In the genomic region with DNA sequence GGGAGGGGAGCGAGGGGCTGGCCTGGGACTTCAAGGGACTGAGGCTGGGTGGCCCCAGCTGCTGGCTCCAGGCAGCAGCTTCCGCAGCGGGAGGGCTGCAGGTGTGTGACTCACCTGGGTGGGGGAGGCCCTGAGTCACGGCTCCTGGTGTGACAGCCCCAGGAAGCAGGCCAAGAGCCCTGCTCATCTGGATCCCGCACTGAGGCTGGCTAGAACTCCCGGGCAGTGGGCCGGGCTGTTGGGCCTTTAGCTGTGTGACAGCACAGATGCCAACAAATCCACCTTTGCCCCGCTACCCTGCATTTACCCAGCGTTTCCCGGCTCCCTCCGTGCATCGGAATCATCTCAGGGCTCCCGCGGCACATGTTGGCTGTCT, we compare ENCODE assay signal across 14 cellular contexts.
DNase-seq lines count a peak whose midpoint lies in the region; ATAC-seq, FAIRE-seq and TF ChIP-seq lines count a peak whose summit lies in the region.
"Had no signal": no experiment of that assay in that cellular context is flagged by ENCODE, and none has a peak within 500 bp of the region (broad histone marks: within the 10 kb centered on the region; RNA-seq: fewer than 3 reads in every experiment).

No MANE protein-coding gene starts in this region.

- H2BK120ac ChIP-seq in H1 (replicated peaks; ENCODE audit: low read depth, low read length) = no peak overlapping the region

- H3K23ac ChIP-seq in H1 (ENCODE audit: insufficient read length) = no peak overlapping the region

- no peak for FAIRE-seq in H1 (lab: Jason Lieb, UNC)
- FAIRE-seq in small intestine (lab: Jason Lieb, UNC) = no peak

- H2AK5ac ChIP-seq in H1 (ENCODE audit: low read depth, low read length) = no peak overlapping the region

- H2BK20ac ChIP-seq in H1 (ENCODE audit: low read length) = no peak overlapping the region

- H2AFZ ChIP-seq in HCT116 (ENCODE audit: low read depth, low read length, poor library complexity, severe bottlenecking) = no peak overlapping the region
- H2AFZ ChIP-seq in H1 (ENCODE audit: low read length) = no peak overlapping the region

- no TSS peak for BruUV-seq in HCT116 (replicated peaks; lab: Mats Ljungman, UMichigan)

- peak overlapping the region; percentile 25 for H3K9ac ChIP-seq in HCT116 (ENCODE audit: low read length)
- H3K9ac ChIP-seq in H1 (replicated peaks in 1 of 4; ENCODE audit: extremely low read depth in 1 of 4, low read depth in 3 of 4, low read length in 3 of 4) = no peak overlapping the region

- intact Hi-C loops in HCT116 (cut with micrococcal nuclease) = loop anchor here (2.0 kb wide), 1 partner anchor 144 kb away; no protein-coding TSS in a partner anchor

- peak overlapping the region; percentile 2 to 44; a peak in 3 of 4 replicates for H3K4me3 ChIP-seq in HCT116 (replicated peaks in 1 of 2; ENCODE audit: low read depth in 1 of 2, low read length in 2 of 2)
- H3K4me3 ChIP-seq in H1 (ENCODE audit: extremely low read depth in 1 of 4, insufficient read depth in 2 of 4, low read depth in 3 of 4, low read length in 4 of 4) = no peak overlapping the region
- H3K4me3 ChIP-seq in small intestine (ENCODE audit: low read depth in 1 of 2, low read length in 2 of 2) = no peak overlapping the region
- H3K4me3 ChIP-seq: gastrocnemius medialis had no signal

- H3K9me3 ChIP-seq in HCT116 (ENCODE audit: control insufficient read depth in 1 of 2, insufficient read depth in 1 of 2, low read depth in 1 of 2, low read length in 2 of 2) (no peaks in the 10 kb centered on the region), H1 (ENCODE audit: insufficient read depth in 2 of 2, low read depth in 1 of 2, low read length in 1 of 2) (no peaks in the 10 kb centered on the region), small intestine (ENCODE audit: control insufficient read depth, low read depth) (no peaks in the 10 kb centered on the region)
- H3K9me3 ChIP-seq: gastrocnemius medialis had no signal

- DNase-seq in HCT116 (ENCODE audit: low read depth, low spot score) (peak; percentile 83), NCI-H345 (lab: John Stamatoyannopoulos, UW) (peak; percentile 90), H1 (ENCODE audit: low read depth in 1 of 2, low spot score in 2 of 2) (no peak), small intestine (peak; percentile 58), dermis blood vessel endothelial cell (no peak)
- no peak for DNase-seq in stimulated activated CD4-positive, alpha-beta T cell treated with anti-CD3 and anti-CD28 coated beads, Interleukin-12 subunit alpha, Interleukin-12 subunit beta, amount 100 ng/mL, for 4 hours
- DNase-seq in effector memory CD8-positive, alpha-beta T cell = no peak
- DNase-seq: activated CD4-positive, alpha-beta memory T cell treated with anti-CD3 and anti-CD28 coated beads for 36 hours; gastrocnemius medialis; Karpas-422; NCI-H526; stimulated activated naive CD8-positive, alpha-beta T cell treated with anti-CD3 and anti-CD28 coated beads, Interleukin-15, amount 100 ng/mL, for 72 hours had no signal

- H4K91ac ChIP-seq in H1 (replicated peaks; ENCODE audit: insufficient read length, low read length) = peak overlapping the region; percentile 20

- CTCF ChIA-PET in HCT116 (lab: Charles Lee) = interaction anchor here (0.9 to 2.6 kb wide), 8 partner anchors 11 to 466 kb away, joined by 3 to 46 read pairs (median 4); no protein-coding TSS in a partner anchor
- CTCF ChIA-PET in H1 (lab: Charles Lee; ENCODE audit: partially characterized antibody) = interaction anchor here (1.2 to 13.4 kb wide), 5 partner anchors 12 to 295 kb away, joined by 3 to 216 read pairs (median 109); no protein-coding TSS in a partner anchor

- 0 out of 2 replicates have a peak overlapping the region, but pooled peaks have one; percentile 67 for H2BK15ac ChIP-seq in H1 (ENCODE audit: low read length)

- no peaks in the 10 kb centered on the region for H3K36me3 ChIP-seq in HCT116 (ENCODE audit: control insufficient read depth in 1 of 2, insufficient read depth in 2 of 2, low read length in 2 of 2)
- no peaks in the 10 kb centered on the region for H3K36me3 ChIP-seq in H1 (ENCODE audit: control insufficient read depth in 2 of 4, insufficient read depth in 4 of 4, low read length in 3 of 4)
- no peaks in the 10 kb centered on the region for H3K36me3 ChIP-seq in small intestine (ENCODE audit: control insufficient read depth in 2 of 2, insufficient read depth in 2 of 2, low read length in 2 of 2)
- H3K36me3 ChIP-seq: gastrocnemius medialis had no signal

- H3K4me1 Mint-ChIP-seq in effector memory CD8-positive, alpha-beta T cell (ENCODE audit: low read depth in 2 of 2) = peaks cover 0 to 1% of the 10 kb centered on the region in 2 donors
- H3K4me1 Mint-ChIP-seq: stimulated activated naive CD8-positive, alpha-beta T cell treated with anti-CD3 and anti-CD28 coated beads, Interleukin-15, amount 100 ng/mL, for 72 hours had no signal

- no peaks in the 10 kb centered on the region for H3K23me2 ChIP-seq in H1 (ENCODE audit: low read depth, low read length)

- TF ChIP-seq CTCF in HCT116 (IDR thresholded peaks at IDR 0.05 in 2 of 3, conservative IDR thresholded peaks at IDR 0.05 in 1 of 3; ENCODE audit: borderline replicate concordance in 1 of 3, insufficient read depth in 1 of 3, low read depth in 2 of 3, low read length in 2 of 3) (no peak), H1 (IDR thresholded peaks at IDR 0.05; ENCODE audit: control extremely low read depth in 1 of 3, insufficient read depth in 1 of 3, low read depth in 1 of 3, low read length in 3 of 3) (no peak)

- H2BK12ac ChIP-seq in H1 (ENCODE audit: low read depth, low read length) = no peak overlapping the region

- H3K36me3 Mint-ChIP-seq in effector memory CD8-positive, alpha-beta T cell (ENCODE audit: insufficient read depth) = peaks cover 6% of the 10 kb centered on the region
- H3K36me3 Mint-ChIP-seq: activated CD4-positive, alpha-beta memory T cell treated with anti-CD3 and anti-CD28 coated beads for 36 hours; activated naive CD4-positive, alpha-beta T cell treated with anti-CD3 and anti-CD28 coated beads, Interleukin-2, amount 50 U/mL, for 72 hours had no signal

- H2BK5ac ChIP-seq in H1 (ENCODE audit: low read depth, low read length) = no peak overlapping the region

- no peaks in the 10 kb centered on the region for H3K9me3 Mint-ChIP-seq in effector memory CD8-positive, alpha-beta T cell
- H3K9me3 Mint-ChIP-seq: activated CD4-positive, alpha-beta memory T cell treated with anti-CD3 and anti-CD28 coated beads for 36 hours; activated naive CD4-positive, alpha-beta T cell treated with anti-CD3 and anti-CD28 coated beads, Interleukin-2, amount 50 U/mL, for 72 hours; stimulated activated naive CD8-positive, alpha-beta T cell treated with anti-CD3 and anti-CD28 coated beads, Interleukin-15, amount 100 ng/mL, for 72 hours had no signal

- H3K4me2 ChIP-seq in HCT116 (ENCODE audit: low read length) = peak overlapping the region; percentile 57
- no peak overlapping the region for H3K4me2 ChIP-seq in H1 (ENCODE audit: insufficient read depth in 1 of 2, low read depth in 2 of 2, low read length in 2 of 2)

- no peak overlapping the region; the same call in 1 of the 2 replicates for H3K18ac ChIP-seq in H1 (ENCODE audit: extremely low read depth, low read length)

- peaks cover 51 to 75% of the 10 kb centered on the region in 2 experiments for H3K4me1 ChIP-seq in HCT116 (ENCODE audit: control insufficient read depth in 1 of 2, insufficient read depth in 2 of 2, low read length in 2 of 2)
- peaks cover 0 to 5% (median 0%) of the 10 kb centered on the region in 4 experiments; a peak in 2 of 7 replicates for H3K4me1 ChIP-seq in H1 (replicated peaks in 1 of 4; ENCODE audit: control insufficient read depth in 3 of 4, insufficient read depth in 4 of 4, low read length in 3 of 4)
- H3K4me1 ChIP-seq in small intestine (ENCODE audit: control insufficient read depth in 2 of 2, insufficient read depth in 1 of 2, low read depth in 1 of 2, low read length in 1 of 2) = no peaks in the 10 kb centered on the region

- H3K9me2 ChIP-seq in HCT116 (ENCODE audit: insufficient read depth) = no peaks in the 10 kb centered on the region

- H3K27ac ChIP-seq in HCT116 (ENCODE audit: low read depth, low read length) = peak overlapping the region; percentile 72
- no peak overlapping the region for H3K27ac ChIP-seq in H1 (ENCODE audit: low read depth, low read length)
- H3K27ac ChIP-seq in small intestine (ENCODE audit: low read depth in 1 of 2, low read length in 1 of 2) = no peak overlapping the region
- H3K27ac ChIP-seq: gastrocnemius medialis had no signal

- H3K56ac ChIP-seq in H1 (replicated peaks; ENCODE audit: insufficient read length, low read depth, low read length) = no peak overlapping the region

- no peak for TF ChIP-seq EP300 in H1 (IDR thresholded peaks at IDR 0.05; ENCODE audit: borderline replicate concordance in 1 of 2, low read depth in 2 of 2, low read length in 2 of 2)

- ATAC-seq in HCT116 (peak; percentile 83), GM21717 (IDR thresholded peaks at IDR 0.05; ENCODE audit: unreplicated experiment) (no peak)
- no peak for ATAC-seq in effector memory CD8-positive, alpha-beta T cell (replicated peaks)
- ATAC-seq: activated naive CD4-positive, alpha-beta T cell treated with anti-CD3 and anti-CD28 coated beads, Interleukin-2, amount 50 U/mL, for 72 hours; gastrocnemius medialis; stimulated activated naive CD8-positive, alpha-beta T cell treated with anti-CD3 and anti-CD28 coated beads, Interleukin-15, amount 100 ng/mL, for 72 hours had no signal

- H4K20me1 ChIP-seq in HCT116 (ENCODE audit: insufficient read depth) (no peaks in the 10 kb centered on the region), H1 (replicated peaks in 1 of 2; ENCODE audit: control insufficient read depth in 1 of 2, insufficient read depth in 2 of 2, low read length in 2 of 2) (no peaks in the 10 kb centered on the region)

- H4K8ac ChIP-seq in H1 (ENCODE audit: extremely low read depth, insufficient read depth, low read length) = no peak overlapping the region; the same call in 1 of the 2 replicates

- H4K5ac ChIP-seq in H1 (ENCODE audit: insufficient read length, low read depth, low read length) = no peak overlapping the region

- no peak overlapping the region for H3K27ac Mint-ChIP-seq in effector memory CD8-positive, alpha-beta T cell
- H3K27ac Mint-ChIP-seq: activated CD4-positive, alpha-beta memory T cell treated with anti-CD3 and anti-CD28 coated beads for 36 hours; activated naive CD4-positive, alpha-beta T cell treated with anti-CD3 and anti-CD28 coated beads, Interleukin-2, amount 50 U/mL, for 72 hours; stimulated activated naive CD8-positive, alpha-beta T cell treated with anti-CD3 and anti-CD28 coated beads, Interleukin-15, amount 100 ng/mL, for 72 hours had no signal

- POLR2A ChIA-PET in HCT116 (lab: Charles Lee) (interaction anchor here (0.7 to 1.3 kb wide), 2 partner anchors 11 kb away, joined by 3 to 5 read pairs; no protein-coding TSS in a partner anchor), H1 (lab: Charles Lee; ENCODE audit: partially characterized antibody) (no interaction called here)

- 92% methylated on average over 13 of the region's 14 CpGs; no CpG with 5 or more reads in 1 of the 2 experiments for WGBS in H1 (ENCODE audit: extremely low coverage in 1 of 2, insufficient coverage in 1 of 2, insufficient read length in 1 of 2, insufficient replicate concordance in 2 of 2, low coverage in 1 of 2, low lambda C conversion rate in 2 of 2, missing lambda C conversion rate in 1 of 2), 2 experiments
- 18 to 69% (median 45%) methylated on average over 11 to 14 of the region's 14 CpGs for WGBS in small intestine, 3 donors

- no peaks in the 10 kb centered on the region for H3K79me1 ChIP-seq in H1 (ENCODE audit: low read depth, low read length)

- no peaks in the 10 kb centered on the region for H3K27me3 ChIP-seq in HCT116 (ENCODE audit: insufficient read depth, low read length)
- no peaks in the 10 kb centered on the region; a peak in 2 of 7 replicates for H3K27me3 ChIP-seq in H1 (replicated peaks in 1 of 4; ENCODE audit: control insufficient read depth in 3 of 4, extremely low read depth in 1 of 4, insufficient read depth in 3 of 4, low read length in 3 of 4)
- no peaks in the 10 kb centered on the region for H3K27me3 ChIP-seq in small intestine (ENCODE audit: control insufficient read depth in 2 of 2, insufficient read depth in 2 of 2, low read length in 2 of 2)
- H3K27me3 ChIP-seq: gastrocnemius medialis had no signal

- H3K27me3 Mint-ChIP-seq in effector memory CD8-positive, alpha-beta T cell = peaks cover 45 to 93% of the 10 kb centered on the region in 2 donors

- H3K4me3 Mint-ChIP-seq in effector memory CD8-positive, alpha-beta T cell = no peak overlapping the region
- H3K4me3 Mint-ChIP-seq: activated CD4-positive, alpha-beta memory T cell treated with anti-CD3 and anti-CD28 coated beads for 36 hours; stimulated activated naive CD8-positive, alpha-beta T cell treated with anti-CD3 and anti-CD28 coated beads, Interleukin-15, amount 100 ng/mL, for 72 hours had no signal

- H3K14ac ChIP-seq in H1 (ENCODE audit: insufficient read length) = no peak overlapping the region

- H3K79me2 ChIP-seq in HCT116 (ENCODE audit: insufficient read depth, low read length) = no peaks in the 10 kb centered on the region
- H3K79me2 ChIP-seq in H1 (ENCODE audit: control insufficient read depth in 1 of 2, insufficient read depth in 2 of 2, low read length in 2 of 2) = no peaks in the 10 kb centered on the region

- TF ChIP-seq RAD21 in HCT116 (IDR thresholded peaks at IDR 0.05; ENCODE audit: low read depth) (no peak), H1 (IDR thresholded peaks at IDR 0.05 in 1 of 2, conservative IDR thresholded peaks at IDR 0.05 in 1 of 2; ENCODE audit: low read depth in 2 of 2, low read length in 2 of 2) (no peak)

- RAD21 ChIA-PET in HCT116 (lab: Charles Lee; ENCODE audit: low non-redundant PET in 1 of 2, low total read pairs in 2 of 2, uncharacterized antibody in 2 of 2, unreplicated experiment in 2 of 2) = interaction anchor here (0.6 to 2.3 kb wide), 4 partner anchors 10 to 434 kb away, joined by 4 to 14 read pairs (median 6); no protein-coding TSS in a partner anchor

- H3K4ac ChIP-seq in H1 (replicated peaks; ENCODE audit: insufficient read length, low read depth, low read length) = no peak overlapping the region

- TF ChIP-seq POLR2A in HCT116 (IDR thresholded peaks at IDR 0.05; ENCODE audit: borderline replicate concordance, extremely low read depth, insufficient read depth, insufficient read length) (no peak), H1 (IDR thresholded peaks at IDR 0.05; ENCODE audit: control extremely low read depth in 1 of 2, low read depth in 2 of 2, low read length in 2 of 2) (no peak)

Comparison
In these comparisons a context has a peak if more than half of its experiments do, and no peak if none do; other contexts are left out.
1. DNase-seq: peak in HCT116 (single experiment), NCI-H345 (single experiment) and small intestine (single experiment); none in H1 (0 of 2), stimulated activated CD4-positive, alpha-beta T cell treated with anti-CD3 and anti-CD28 coated beads, Interleukin-12 subunit alpha, Interleukin-12 subunit beta, amount 100 ng/mL, for 4 hours (single experiment), dermis blood vessel endothelial cell (single experiment) and effector memory CD8-positive, alpha-beta T cell (0 of 3).
2. H3K4me3 ChIP-seq: peak in HCT116 (2 of 2); none in H1 (0 of 4) and small intestine (0 of 2).